9 cellular contexts compared by ENCODE assay signal in the genomic region with DNA sequence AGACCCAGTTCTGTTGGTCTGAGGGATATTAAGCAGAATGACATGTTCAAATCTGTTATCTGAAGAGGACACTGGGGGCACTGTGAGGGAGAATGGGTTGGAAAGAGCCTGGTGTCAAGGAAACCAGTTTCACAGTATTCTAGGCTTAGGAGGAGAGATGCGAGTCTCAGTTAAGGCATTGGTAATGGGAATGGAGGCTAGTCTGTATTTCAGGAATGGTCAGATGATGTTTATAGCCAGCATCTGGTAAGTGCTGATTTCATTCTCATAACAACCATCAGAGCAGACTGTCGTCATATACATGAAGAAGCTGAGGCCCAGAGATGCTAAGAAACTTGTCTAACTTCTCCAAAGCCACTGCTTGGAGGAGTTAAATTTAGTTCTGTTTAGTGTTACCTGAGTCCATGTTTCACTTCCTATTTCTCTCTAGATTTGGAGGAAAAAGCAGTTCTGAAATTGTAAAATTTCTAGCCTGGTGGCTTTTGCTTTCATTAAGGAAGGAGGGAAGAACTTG.
DNase-seq lines count a peak whose midpoint lies in the region; ATAC-seq, FAIRE-seq and TF ChIP-seq lines count a peak whose summit lies in the region.
"Had no signal": no experiment of that assay in that cellular context is flagged by ENCODE, and none has a peak within 500 bp of the region (broad histone marks: within the 10 kb centered on the region; RNA-seq: fewer than 3 reads in every experiment).

No MANE protein-coding gene starts in this region.

- dilution Hi-C loops in mammary epithelial cell (cut with HindIII; ENCODE audit: low sequenced_read_pairs) = no loop called here

- in situ Hi-C loops in mammary epithelial cell (cut with MboI; ENCODE audit: low sequenced_read_pairs in 2 of 2) = no loop called here

- H3K9ac ChIP-seq in mammary epithelial cell (ENCODE audit: insufficient read depth, low read length) = no peak overlapping the region

- no peaks in the 10 kb centered on the region for H3K27me3 Mint-ChIP-seq in MCF 10A (ENCODE audit: insufficient read depth, unreplicated experiment)

- H3K4me1 ChIP-seq in mammary epithelial cell (ENCODE audit: insufficient read depth, low read length) = peaks cover 13% of the 10 kb centered on the region
- peaks cover 26 to 49% (median 35%) of the 10 kb centered on the region in 4 donors for H3K4me1 ChIP-seq in esophagus muscularis mucosa

- TF ChIP-seq CTCF in MCF 10A (IDR thresholded peaks at IDR 0.05; ENCODE audit: unreplicated experiment) (no peak), mammary epithelial cell (conservative IDR thresholded peaks at IDR 0.05 in 1 of 2, IDR thresholded peaks at IDR 0.05 in 1 of 2; ENCODE audit: extremely low read depth in 1 of 2, insufficient read depth in 1 of 2, low read depth in 1 of 2, low read length in 2 of 2) (no peak), esophagus muscularis mucosa (IDR thresholded peaks at IDR 0.05) (no peak)

- FAIRE-seq in urothelium cell line (lab: Jason Lieb, UNC) = no peak

- H3K36me3 Mint-ChIP-seq in MCF 10A (ENCODE audit: insufficient read depth, unreplicated experiment) = peaks cover 11% of the 10 kb centered on the region

- H3K9me3 Mint-ChIP-seq in MCF 10A (ENCODE audit: unreplicated experiment) = no peaks in the 10 kb centered on the region

- H3K4me1 Mint-ChIP-seq in MCF 10A (ENCODE audit: insufficient read depth, unreplicated experiment) = peaks cover 11% of the 10 kb centered on the region

- POLR2A ChIA-PET in MCF 10A (lab: Yijun Ruan, JAX) = interaction anchor here (0.6 to 6.0 kb wide), 8 partner anchors 9 to 299 kb away, joined by 3 to 122 read pairs (median 54); no protein-coding TSS in a partner anchor

- no peak for TF ChIP-seq EP300 in esophagus muscularis mucosa (IDR thresholded peaks at IDR 0.05)

- peaks cover 62% of the 10 kb centered on the region for H3K79me2 ChIP-seq in mammary epithelial cell (ENCODE audit: insufficient read depth, low read length)

- H3K9me3 ChIP-seq in mammary epithelial cell (replicated peaks; ENCODE audit: insufficient read depth, low read length) (no peaks in the 10 kb centered on the region), esophagus muscularis mucosa (no peaks in the 10 kb centered on the region)

- no peak overlapping the region for H3K27ac ChIP-seq in mammary epithelial cell (ENCODE audit: insufficient read depth, low read depth, low read length)
- H3K27ac ChIP-seq in esophagus muscularis mucosa (replicated peaks in 1 of 4) = peak overlapping the region in 3 of 4 donors; percentile 96 to 100 (median 99)
- H3K27ac ChIP-seq: cardiac muscle cell had no signal

- H3K27ac Mint-ChIP-seq in MCF 10A (ENCODE audit: low read depth, unreplicated experiment) = peak overlapping the region; percentile 99

- no TSS peak for BruUV-seq in MCF 10A (replicated peaks; lab: Mats Ljungman, UMichigan)
- BruUV-seq in mammary epithelial cell (replicated peaks; lab: Mats Ljungman, UMichigan) = no TSS peak

- ATAC-seq in HG03135 (IDR thresholded peaks at IDR 0.05; ENCODE audit: unreplicated experiment) = no peak

- H3K4me3 Mint-ChIP-seq in MCF 10A (ENCODE audit: unreplicated experiment) = no peak overlapping the region

- no peak for DNase-seq in MCF 10A (ENCODE audit: unreplicated experiment)
- DNase-seq in mammary epithelial cell = no peak
- DNase-seq in OCI-M1 (lab: John Stamatoyannopoulos, UW) = peak; percentile 73
- no peak for DNase-seq in esophagus muscularis mucosa (ENCODE audit: extremely low spot score)
- DNase-seq in urothelium cell line (ENCODE audit: low spot score) = peak; percentile 12
- no peak for DNase-seq in superior temporal gyrus (ENCODE audit: extremely low spot score)
- no peak for DNase-seq in activated CD4-positive, alpha-beta T cell treated with anti-CD3 and anti-CD28 coated beads, Interleukin-2, amount 50 U/mL, for 4 hours

- no peak for TF ChIP-seq POLR2A in esophagus muscularis mucosa (IDR thresholded peaks at IDR 0.05; ENCODE audit: low read depth)

- WGBS in mammary epithelial cell (ENCODE audit: low coverage, missing lambda C conversion rate) = 100% methylated on average over 2 of the region's 2 CpGs
- 85% methylated on average over 2 of the region's 2 CpGs for WGBS in esophagus muscularis mucosa

- CTCF ChIA-PET in MCF 10A (lab: Yijun Ruan, JAX) = interaction anchor here (0.6 kb wide), 1 partner anchor 1380 kb away, joined by 3 read pairs; no protein-coding TSS in a partner anchor
- CTCF ChIA-PET in mammary epithelial cell (lab: Charles Lee; ENCODE audit: low non-redundant PET) = no interaction called here

- intact Hi-C loops in MCF 10A (cut with micrococcal nuclease) (no loop called here), mammary epithelial cell (cut with micrococcal nuclease) (no loop called here), esophagus muscularis mucosa (cut with DNase I) (no loop called here)

- no peak overlapping the region for H3K4me2 ChIP-seq in mammary epithelial cell (ENCODE audit: insufficient read depth, low read depth, low read length)

- H3K36me3 ChIP-seq in mammary epithelial cell (ENCODE audit: insufficient read depth, low read length) = no peaks in the 10 kb centered on the region
- H3K36me3 ChIP-seq in esophagus muscularis mucosa = no peaks in the 10 kb centered on the region
- H3K36me3 ChIP-seq: cardiac muscle cell had no signal

- H3K4me3 ChIP-seq in mammary epithelial cell (replicated peaks in 1 of 3; ENCODE audit: insufficient read depth in 1 of 3, low read depth in 2 of 3, low read length in 3 of 3) (no peak overlapping the region), esophagus muscularis mucosa (no peak overlapping the region)
- H3K4me3 ChIP-seq: cardiac muscle cell had no signal

- no peaks in the 10 kb centered on the region for H3K27me3 ChIP-seq in mammary epithelial cell (ENCODE audit: insufficient read depth, low read length)
- H3K27me3 ChIP-seq in esophagus muscularis mucosa = no peaks in the 10 kb centered on the region
- H3K27me3 ChIP-seq: cardiac muscle cell had no signal

- H2AFZ ChIP-seq in mammary epithelial cell (ENCODE audit: low read depth, low read length) = no peak overlapping the region

- no peaks in the 10 kb centered on the region for H4K20me1 ChIP-seq in mammary epithelial cell (ENCODE audit: insufficient read depth, low read length)

Comparison
In these comparisons a context has a peak if more than half of its experiments do, and no peak if none do; other contexts are left out.
1. DNase-seq: peak in OCI-M1 (single experiment) and urothelium cell line (single experiment); none in MCF 10A (single experiment), mammary epithelial cell (single experiment), esophagus muscularis mucosa (single experiment), superior temporal gyrus (single experiment) and activated CD4-positive, alpha-beta T cell treated with anti-CD3 and anti-CD28 coated beads, Interleukin-2, amount 50 U/mL, for 4 hours (0 of 2).